ENCODE assay signal across 19 cellular contexts in the genomic region with DNA sequence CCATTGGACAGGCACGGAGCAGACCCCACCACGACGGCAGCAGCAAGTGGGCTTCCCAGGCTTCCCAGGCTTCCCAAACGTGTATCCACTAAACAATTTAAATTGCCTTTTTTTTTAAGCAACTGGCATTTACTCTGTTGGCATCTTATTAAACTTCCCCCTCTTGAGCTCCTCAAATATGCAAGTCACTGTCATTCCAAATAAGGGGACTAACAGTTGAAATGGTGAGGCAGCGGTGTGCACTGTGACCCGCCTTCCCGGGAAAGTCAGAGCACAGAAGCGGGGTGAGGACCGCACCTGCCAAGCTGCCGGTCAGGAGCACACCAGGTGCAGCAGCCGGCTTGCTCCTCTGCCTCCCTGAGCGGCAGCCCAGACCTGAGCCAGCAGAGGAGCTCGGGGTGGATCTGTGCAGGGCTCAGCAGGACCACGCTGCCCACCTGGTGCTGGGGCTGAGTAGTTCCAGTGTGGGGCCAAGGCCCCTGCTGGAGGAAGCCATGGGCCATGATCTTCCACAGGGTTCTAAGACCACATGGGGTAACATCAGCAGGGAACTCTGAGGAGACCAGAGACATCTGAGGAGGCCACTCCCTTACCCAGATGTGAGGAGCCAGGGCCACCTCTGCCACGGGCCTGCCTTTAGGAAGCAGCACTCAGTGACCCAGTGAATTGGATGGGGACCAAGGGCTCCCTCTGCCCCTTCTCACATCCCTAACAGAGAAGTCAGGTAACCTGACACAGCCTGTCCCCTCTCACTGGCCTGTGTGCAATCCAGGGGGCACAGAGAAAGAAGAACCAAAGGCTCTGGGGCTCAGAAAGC.
A peak's percentile ranks its signal among the peaks of the same experiment; 100 is the strongest.
DNase-seq lines count a peak whose midpoint lies in the region; ATAC-seq, FAIRE-seq and TF ChIP-seq lines count a peak whose summit lies in the region.
"Had no signal": no experiment of that assay in that cellular context is flagged by ENCODE, and none has a peak within 500 bp of the region (broad histone marks: within the 10 kb centered on the region; RNA-seq: fewer than 3 reads in every experiment).

No MANE protein-coding gene starts in this region.

- H3K27me3 ChIP-seq in HepG2 (ENCODE audit: control insufficient read depth in 1 of 2, insufficient read depth in 2 of 2, low read length in 2 of 2): peaks cover 3 to 69% of the 10 kb centered on the region in 2 experiments; a peak in 4 of 5 replicates
- no peaks in the 10 kb centered on the region for H3K27me3 ChIP-seq in mammary epithelial cell (ENCODE audit: insufficient read depth, low read length)

- H3K4me2 ChIP-seq in HepG2 (ENCODE audit: low read depth, low read length): no peak overlapping the region
- H3K4me2 ChIP-seq in mammary epithelial cell (ENCODE audit: insufficient read depth, low read depth, low read length): no peak overlapping the region

- TF ChIP-seq POLR2A in HepG2 (IDR thresholded peaks at IDR 0.05; ENCODE audit: insufficient read depth in 1 of 2, low read depth in 2 of 2, low read length in 2 of 2): no peak

- H3K9ac ChIP-seq in HepG2 (ENCODE audit: insufficient read depth, low read depth, low read length) (no peak overlapping the region), mammary epithelial cell (ENCODE audit: insufficient read depth, low read length) (no peak overlapping the region)

- TF ChIP-seq CTCF in HepG2 (CRISPR knock-in tag; IDR thresholded peaks at IDR 0.05): no peak
- no peak for TF ChIP-seq CTCF in mammary epithelial cell (conservative IDR thresholded peaks at IDR 0.05 in 1 of 2, IDR thresholded peaks at IDR 0.05 in 1 of 2; ENCODE audit: extremely low read depth in 1 of 2, insufficient read depth in 1 of 2, low read depth in 1 of 2, low read length in 2 of 2)

- H3K9me3 ChIP-seq in HepG2 (ENCODE audit: low read length) (no peaks in the 10 kb centered on the region), mammary epithelial cell (replicated peaks; ENCODE audit: insufficient read depth, low read length) (no peaks in the 10 kb centered on the region)
- H3K9me3 ChIP-seq: gastroesophageal sphincter had no signal

- FAIRE-seq in HepG2 (lab: Jason Lieb, UNC): no peak
- FAIRE-seq: A204.1 had no signal

- H4K20me1 ChIP-seq in HepG2 (ENCODE audit: insufficient read depth, low read length): peaks cover 7% of the 10 kb centered on the region; the same call in 1 of the 2 replicates
- H4K20me1 ChIP-seq in mammary epithelial cell (ENCODE audit: insufficient read depth, low read length): no peaks in the 10 kb centered on the region

- no peak overlapping the region for H2AFZ ChIP-seq in HepG2 (ENCODE audit: low read length)
- no peak overlapping the region for H2AFZ ChIP-seq in mammary epithelial cell (ENCODE audit: low read depth, low read length)

- WGBS in HepG2 (ENCODE audit: low lambda C conversion rate): 5% methylated on average over 8 of the region's 15 CpGs
- WGBS in mammary epithelial cell (ENCODE audit: low coverage, missing lambda C conversion rate): 20% methylated on average over 15 of the region's 15 CpGs

- DNase-seq in NCI-H2196 (lab: John Stamatoyannopoulos, UW; ENCODE audit: unreplicated experiment) (peak; percentile 41), NCI-H2196 treated with DMSO at 0.1 percent for 48 hours (lab: John Stamatoyannopoulos, UW; ENCODE audit: unreplicated experiment) (no peak), COLO668 (lab: John Stamatoyannopoulos, UW; ENCODE audit: unreplicated experiment) (peak; percentile 90), NCI-H2171 (lab: John Stamatoyannopoulos, UW) (peak; percentile 25), HepG2 (ENCODE audit: low spot score) (no peak), C1 segment of cervical spinal cord (lab: John Stamatoyannopoulos, UW) (no peak), DMS53 treated with DMSO at 0.1 percent for 48 hours (lab: John Stamatoyannopoulos, UW; ENCODE audit: unreplicated experiment) (no peak), mammary epithelial cell (no peak)
- DNase-seq: activated CD8-positive, alpha-beta memory T cell treated with anti-CD3 and anti-CD28 coated beads, Interleukin-2, amount 50 U/mL, for 48 hours; activated naive CD4-positive, alpha-beta T cell; DMS 273 treated with DMSO at 0.1 percent for 48 hours; erythroblast; KBM-7; MV-4-11; T-cell had no signal

- dilution Hi-C loops in mammary epithelial cell (cut with HindIII; ENCODE audit: low sequenced_read_pairs): no loop called here

- TF ChIP-seq EP300 in HepG2 (IDR thresholded peaks at IDR 0.05; ENCODE audit: low read depth in 2 of 2, low read length in 2 of 2) (no peak), HepG2 (CRISPR knock-in tag; IDR thresholded peaks at IDR 0.05; ENCODE audit: borderline replicate concordance) (no peak)

- H3K36me3 ChIP-seq in HepG2 (replicated peaks in 1 of 2; ENCODE audit: control insufficient read depth in 1 of 2, insufficient read depth in 2 of 2, low read length in 2 of 2): no peaks in the 10 kb centered on the region
- no peaks in the 10 kb centered on the region for H3K36me3 ChIP-seq in mammary epithelial cell (ENCODE audit: insufficient read depth, low read length)
- H3K36me3 ChIP-seq: gastroesophageal sphincter had no signal

- H3K4me1 ChIP-seq in HepG2 (ENCODE audit: insufficient read depth, low read length) (peaks cover 8% of the 10 kb centered on the region; the same call in 1 of the 2 replicates), mammary epithelial cell (ENCODE audit: insufficient read depth, low read length) (peaks cover 3% of the 10 kb centered on the region)

- H3K4me3 ChIP-seq in HepG2 (replicated peaks in 1 of 3; ENCODE audit: insufficient read depth in 1 of 3, low read depth in 2 of 3, low read length in 3 of 3) (no peak overlapping the region), mammary epithelial cell (replicated peaks in 1 of 3; ENCODE audit: insufficient read depth in 1 of 3, low read depth in 2 of 3, low read length in 3 of 3) (no peak overlapping the region)
- H3K4me3 ChIP-seq: gastroesophageal sphincter had no signal

- no peaks in the 10 kb centered on the region for H3K79me2 ChIP-seq in HepG2 (ENCODE audit: insufficient read depth, low read length)
- H3K79me2 ChIP-seq in mammary epithelial cell (ENCODE audit: insufficient read depth, low read length): no peaks in the 10 kb centered on the region

- no peak for ATAC-seq in HepG2

- no peak overlapping the region for H3K27ac ChIP-seq in HepG2 (ENCODE audit: extremely low read length, insufficient read depth, low read length)
- H3K27ac ChIP-seq in mammary epithelial cell (ENCODE audit: insufficient read depth, low read depth, low read length): no peak overlapping the region
- H3K27ac ChIP-seq: C4-2B, gastroesophageal sphincter, VCaP had no signal

- intact Hi-C loops in HepG2 (cut with micrococcal nuclease; ENCODE audit: unreplicated experiment) (loop anchor here (5.0 to 10.0 kb wide), 2 partner anchors 110 to 228 kb away; no protein-coding TSS in a partner anchor), mammary epithelial cell (cut with micrococcal nuclease) (loop anchor here (1.0 to 5.0 kb wide), 5 partner anchors 106 to 1091 kb away; no protein-coding TSS in a partner anchor)

- CTCF ChIA-PET in HepG2 (lab: Yijun Ruan, JAX; ENCODE audit: low intra/inter-chr PET ratio, low total read pairs): interaction anchor here (0.9 to 2.1 kb wide), 3 partner anchors 106 to 237 kb away, joined by 3 to 14 read pairs (median 3); no protein-coding TSS in a partner anchor
- CTCF ChIA-PET in mammary epithelial cell (lab: Charles Lee; ENCODE audit: low non-redundant PET): interaction anchor here (0.7 to 0.9 kb wide), 3 partner anchors 94 to 1091 kb away, joined by 4 to 27 read pairs (median 4); no protein-coding TSS in a partner anchor

- in situ Hi-C loops in HepG2 (cut with HindIII; ENCODE audit: extremely low pct_ligation_motif_present, low pct_unique_long_range_greater_than_20kb) (loop anchor here (5.0 to 10.0 kb wide), 2 partner anchors 228 to 235 kb away; no protein-coding TSS in a partner anchor), mammary epithelial cell (cut with MboI; ENCODE audit: low sequenced_read_pairs in 2 of 2) (loop anchor here (5.0 to 25.0 kb wide), 2 partner anchors 110 to 1085 kb away; a partner anchor contains a TSS)

- BruUV-seq in HepG2 (replicated peaks; lab: Mats Ljungman, UMichigan): no TSS peak
- BruUV-seq in mammary epithelial cell (replicated peaks; lab: Mats Ljungman, UMichigan): no TSS peak

- TF ChIP-seq RAD21 in HepG2 (CRISPR knock-in tag; IDR thresholded peaks at IDR 0.05): no peak

- POLR2A ChIA-PET in HepG2 (lab: Yijun Ruan, JAX): no interaction called here

TF ChIP-seq in HepG2, 621 proteins besides CTCF, POLR2A, EP300 and RAD21:
- TF ChIP-seq NFE2L2 (IDR thresholded peaks at IDR 0.05; ENCODE audit: low read length): peak; percentile 66
- no peak for TF ChIP-seq NBN (conservative IDR thresholded peaks at IDR 0.05)

Comparison
In these comparisons a context has a peak if more than half of its experiments do, and no peak if none do; other contexts are left out.
1. DNase-seq: peak in NCI-H2196 (single experiment), COLO668 (single experiment) and NCI-H2171 (single experiment); none in NCI-H2196 treated with DMSO at 0.1 percent for 48 hours (single experiment), HepG2 (single experiment), C1 segment of cervical spinal cord (0 of 14), DMS53 treated with DMSO at 0.1 percent for 48 hours (single experiment) and mammary epithelial cell (single experiment).